8 cellular contexts compared by ENCODE assay signal in genomic region chr15:45166792-45167630, GRCh38. TPM values are rescaled to one million over a fixed set of nuclear protein-coding genes. Genes with fewer than 3 reads are reported as not detected.
A peak's percentile ranks its signal among the peaks of the same experiment; 100 is the strongest.
DNase-seq lines count a peak whose midpoint lies in the region; ATAC-seq and TF ChIP-seq lines count a peak whose summit lies in the region.

No MANE protein-coding gene starts in this region.

- peak overlapping the region; percentile 98 for H3K9ac ChIP-seq in BLaER1

- 0% methylated on average over 37 to 54 of the region's 84 CpGs for WGBS in lower leg skin, 2 donors

- no peaks in the 10 kb centered on the region for H4K20me1 ChIP-seq in BLaER1

- peak overlapping the region; percentile 71 for H3K4me3 ChIP-seq in BLaER1
- peak overlapping the region; percentile 53 for H3K4me3 ChIP-seq in lower leg skin (ENCODE audit: low read depth, poor library complexity, severe bottlenecking)

- intact Hi-C loops in lower leg skin (cut with DNase I; ENCODE audit: low total_unique reads), result no loop called here

- H3K4me2 ChIP-seq in BLaER1, result peak overlapping the region; percentile 91

- peak in 1 of 3 donors; percentile 49 for TF ChIP-seq CTCF in lower leg skin (IDR thresholded peaks at IDR 0.05)

- TF ChIP-seq POLR2A in lower leg skin (IDR thresholded peaks at IDR 0.05), result no peak

- DNase-seq in NCI-H524 treated with DMSO at 0.1 percent for 48 hours (lab: John Stamatoyannopoulos, UW), result peak; percentile 68
- peak; percentile 79 for DNase-seq in activated CD4-positive, alpha-beta T cell treated with anti-CD3 and anti-CD28 coated beads, Interleukin-2, amount 50 U/mL, for 1 hour
- DNase-seq in dermis microvascular lymphatic vessel endothelial cell (ENCODE audit: low read depth in 2 of 2), result peak; percentile 33 to 83
- peak; percentile 80 to 96 for DNase-seq in lower leg skin (ENCODE audit: low spot score in 2 of 2)
- peak; percentile 74 for DNase-seq in stimulated activated CD4-positive, alpha-beta T cell treated with anti-CD3 and anti-CD28 coated beads, Interleukin-4, amount 100 ng/mL, for 4 hours

- no peaks in the 10 kb centered on the region for H3K9me3 ChIP-seq in BLaER1

- H3K36me3 ChIP-seq in BLaER1, result peaks cover 14% of the 10 kb centered on the region

- ATAC-seq in GM19043 (IDR thresholded peaks at IDR 0.05; ENCODE audit: low read depth, unreplicated experiment) (peak; percentile 92), HG03354 (IDR thresholded peaks at IDR 0.05; ENCODE audit: poor library complexity, severe bottlenecking, unreplicated experiment) (peak; percentile 95)

- H3K27me3 ChIP-seq in BLaER1, result no peaks in the 10 kb centered on the region

- peak overlapping the region; percentile 100 for H3K27ac ChIP-seq in BLaER1

- H3K4me1 ChIP-seq in BLaER1, result peaks cover 71% of the 10 kb centered on the region

RNA-seq across cellular contexts. Expression of gene SHF, which starts 20.8 kb away (rescaled TPM):
- total RNA-seq in dermis microvascular lymphatic vessel endothelial cell, result 3.1 and 5.1 TPM in 2 replicates
- 10 to 100 TPM in 2 of 4 donors, 1 to 10 TPM in 2; 6.0 to 19.4 (median 13.0) TPM for total RNA-seq in lower leg skin

RNA-seq across cellular contexts. Expression of gene DUOX1, which starts 37.2 kb away (rescaled TPM):
- total RNA-seq in dermis microvascular lymphatic vessel endothelial cell, result not detected in 2 replicates
- total RNA-seq in lower leg skin, result 100 to 1,000 TPM in 2 of 4 donors, 10 to 100 TPM in 2; 90.1 to 162 (median 114) TPM

RNA-seq across cellular contexts. Expression of gene DUOXA1, which starts 37.3 kb away (rescaled TPM):
- not detected in 2 replicates for total RNA-seq in dermis microvascular lymphatic vessel endothelial cell
- 100 to 1,000 TPM in 2 of 4 donors, 10 to 100 TPM in 2; 58.1 to 112 (median 99.0) TPM for total RNA-seq in lower leg skin

RNA-seq across cellular contexts. Expression of gene DUOXA2, which starts 52.9 kb away (rescaled TPM):
- total RNA-seq in dermis microvascular lymphatic vessel endothelial cell (not detected in 2 replicates), lower leg skin (not detected)

RNA-seq across cellular contexts. Expression of gene DUOX2, which starts 53.0 kb away (rescaled TPM):
- total RNA-seq in dermis microvascular lymphatic vessel endothelial cell (not detected in 2 replicates), lower leg skin (10 to 100 TPM in 1 of 4 donors, 1 to 10 TPM in 3; 3.5 to 11.0 (median 3.9) TPM)

Comparison
In these comparisons a context has a peak if more than half of its experiments do, and no peak if none do; other contexts are left out.
1. Peak in every context shown above with its lines: DNase-seq, ATAC-seq, H3K4me3 ChIP-seq and H3K27ac ChIP-seq.
2. RNA of gene DUOX1, which starts 37.2 kb away (total RNA-seq): 90.1 to 162 TPM in lower leg skin; not detected in dermis microvascular lymphatic vessel endothelial cell; every median in the first group is over 10 times any median in the second.
3. RNA of gene DUOXA1, which starts 37.3 kb away (total RNA-seq): 58.1 to 112 TPM in lower leg skin; not detected in dermis microvascular lymphatic vessel endothelial cell; every median in the first group is over 10 times any median in the second.